In the genomic region with DNA sequence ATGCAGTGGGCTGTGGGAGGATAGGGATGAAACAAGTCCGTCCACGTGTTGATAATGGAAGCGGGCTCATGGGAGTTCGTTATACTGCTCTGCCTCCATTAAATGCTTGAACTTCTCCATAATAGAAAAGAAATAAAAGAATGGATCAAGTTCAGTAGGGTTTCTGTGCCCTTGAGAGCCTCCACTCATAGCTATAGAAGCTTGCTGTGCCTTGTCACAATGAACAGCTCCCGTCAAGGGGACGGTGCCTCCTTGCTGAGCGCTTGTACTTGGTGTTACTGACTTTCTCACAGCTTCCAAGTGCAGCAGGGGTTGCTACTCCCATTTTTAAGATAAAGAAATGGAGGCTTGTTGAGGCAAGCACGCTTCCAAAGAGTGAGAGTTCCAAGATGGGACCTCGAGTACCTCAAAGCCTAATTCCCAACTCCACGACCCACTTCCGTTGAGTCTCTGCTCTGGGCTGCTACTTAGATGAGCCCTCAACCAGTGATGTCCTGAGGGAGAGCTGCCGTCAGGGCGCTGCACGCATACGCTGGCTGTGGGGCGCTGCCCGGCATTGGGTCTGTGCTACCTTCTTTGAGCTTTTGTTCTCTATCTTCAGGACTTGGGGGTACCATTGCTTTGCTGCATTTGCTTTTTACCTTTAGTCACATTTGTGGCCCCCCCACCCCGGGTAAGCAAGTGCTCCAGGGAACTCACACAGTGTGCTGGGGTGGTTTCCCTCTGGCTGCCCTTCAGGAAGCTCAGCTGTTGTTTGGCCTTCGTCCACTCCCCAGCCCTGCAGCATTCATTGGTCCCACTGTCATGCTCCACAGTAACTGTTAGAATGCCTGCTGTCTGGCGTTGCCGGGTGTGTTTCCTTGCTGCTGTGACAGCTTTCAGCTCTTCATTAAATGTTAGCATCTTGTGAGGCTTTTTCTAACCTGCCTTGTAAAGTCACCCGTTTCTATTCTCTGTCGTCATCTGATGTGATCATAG, we compare ENCODE assay signal across 17 cellular contexts. TPM values are rescaled to one million over a fixed set of nuclear protein-coding genes. Genes with fewer than 3 reads are reported as not detected.
DNase-seq lines count a peak whose midpoint lies in the region; ATAC-seq and TF ChIP-seq lines count a peak whose summit lies in the region.
"Had no signal": no experiment of that assay in that cellular context is flagged by ENCODE, and none has a peak within 500 bp of the region (broad histone marks: within the 10 kb centered on the region; RNA-seq: fewer than 3 reads in every experiment).

No MANE protein-coding gene starts in this region.

- TF ChIP-seq RAD21 in HCT116 (IDR thresholded peaks at IDR 0.05; ENCODE audit: low read depth) = no peak

- peaks cover 67% of the 10 kb centered on the region for H3K36me3 Mint-ChIP-seq in activated CD8-positive, alpha-beta T cell treated with anti-CD3 and anti-CD28 coated beads, Interleukin-2, amount 10 ng/mL, durations not matched to agents 7 days and 5 days (ENCODE audit: low read depth)
- H3K36me3 Mint-ChIP-seq in endodermal cell (ENCODE audit: low read depth) = peaks cover 81% of the 10 kb centered on the region

- H3K4me2 ChIP-seq in HCT116 (ENCODE audit: low read length) = no peak overlapping the region

- peaks cover 99% of the 10 kb centered on the region for H3K79me2 ChIP-seq in HCT116 (ENCODE audit: insufficient read depth, low read length)

- H3K9ac ChIP-seq in HCT116 (ENCODE audit: low read length) (no peak overlapping the region), endodermal cell (ENCODE audit: extremely low read depth, low read length, poor library complexity, severe bottlenecking) (no peak overlapping the region)

- peaks cover 37% of the 10 kb centered on the region; the same call in 1 of the 2 replicates for H4K20me1 ChIP-seq in HCT116 (ENCODE audit: insufficient read depth)

- POLR2A ChIA-PET in HCT116 (lab: Charles Lee) = interaction anchor here (0.8 kb wide), 1 partner anchor 54 kb away, joined by 3 read pairs; no protein-coding TSS in a partner anchor
- POLR2A ChIA-PET in activated CD8-positive, alpha-beta T cell treated with anti-CD3 and anti-CD28 coated beads, Interleukin-2, amount 10 ng/mL, durations not matched to agents 7 days and 5 days (lab: Charles Lee) = interaction anchor here (1.4 kb wide), 1 partner anchor 9 kb away, joined by 4 read pairs; no protein-coding TSS in a partner anchor

- intact Hi-C loops in HCT116 (cut with micrococcal nuclease) (no loop called here), left ventricle myocardium inferior (cut with micrococcal nuclease) (loop anchor here (5.0 kb wide), 1 partner anchor 108 kb away; no protein-coding TSS in a partner anchor), posterior cingulate gyrus (cut with DNase I) (loop anchor here (5.0 kb wide), 2 partner anchors 53 to 113 kb away; no protein-coding TSS in a partner anchor)

- WGBS in endodermal cell (ENCODE audit: insufficient coverage in 1 of 2, insufficient read length in 1 of 2), 2 experiments = 92 to 95% methylated on average over 21 to 23 of the region's 23 CpGs

- peaks cover 37% of the 10 kb centered on the region for H3K4me1 Mint-ChIP-seq in activated CD8-positive, alpha-beta T cell treated with anti-CD3 and anti-CD28 coated beads, Interleukin-2, amount 10 ng/mL, durations not matched to agents 7 days and 5 days (ENCODE audit: low read depth)
- H3K4me1 Mint-ChIP-seq in endodermal cell = peaks cover 1% of the 10 kb centered on the region
- H3K4me1 Mint-ChIP-seq: mesothelial cell of epicardium had no signal

- no peak overlapping the region for H3K27ac Mint-ChIP-seq in activated CD8-positive, alpha-beta T cell treated with anti-CD3 and anti-CD28 coated beads, Interleukin-2, amount 10 ng/mL, durations not matched to agents 7 days and 5 days
- H3K27ac Mint-ChIP-seq in endodermal cell = no peak overlapping the region
- H3K27ac Mint-ChIP-seq: CD4-positive, CD25-positive, alpha-beta regulatory T cell had no signal

- H3K4me3 ChIP-seq in HCT116 (replicated peaks in 1 of 2; ENCODE audit: low read depth in 1 of 2, low read length in 2 of 2) = no peak overlapping the region
- H3K4me3 ChIP-seq in left ventricle myocardium inferior = no peak overlapping the region
- H3K4me3 ChIP-seq in endodermal cell (ENCODE audit: low read length) = no peak overlapping the region

- TF ChIP-seq CTCF in HCT116 (IDR thresholded peaks at IDR 0.05 in 2 of 3, conservative IDR thresholded peaks at IDR 0.05 in 1 of 3; ENCODE audit: borderline replicate concordance in 1 of 3, insufficient read depth in 1 of 3, low read depth in 2 of 3, low read length in 2 of 3) = no peak
- no peak for TF ChIP-seq CTCF in left ventricle myocardium inferior (IDR thresholded peaks at IDR 0.05; ENCODE audit: borderline replicate concordance)
- TF ChIP-seq CTCF in endodermal cell (conservative IDR thresholded peaks at IDR 0.05) = no peak

- H3K9me2 ChIP-seq in HCT116 (ENCODE audit: insufficient read depth) = no peaks in the 10 kb centered on the region

- H2AFZ ChIP-seq in HCT116 (ENCODE audit: low read depth, low read length, poor library complexity, severe bottlenecking) = no peak overlapping the region

- 0 out of 2 replicates have a peak overlapping the region, but pooled peaks have one; percentile 35 for H3K27ac ChIP-seq in HCT116 (ENCODE audit: low read depth, low read length)
- H3K27ac ChIP-seq in left ventricle myocardium inferior (replicated peaks) = peak overlapping the region; percentile 63
- H3K27ac ChIP-seq in endodermal cell (ENCODE audit: low read depth, low read length) = no peak overlapping the region
- H3K27ac ChIP-seq: brain microvascular endothelial cell, WERI-Rb-1 had no signal

- H3K27me3 Mint-ChIP-seq in activated CD8-positive, alpha-beta T cell treated with anti-CD3 and anti-CD28 coated beads, Interleukin-2, amount 10 ng/mL, durations not matched to agents 7 days and 5 days (ENCODE audit: low read depth) = no peaks in the 10 kb centered on the region
- no peaks in the 10 kb centered on the region for H3K27me3 Mint-ChIP-seq in endodermal cell (ENCODE audit: insufficient read depth)
- H3K27me3 Mint-ChIP-seq: CD4-positive, CD25-positive, alpha-beta regulatory T cell had no signal

- RAD21 ChIA-PET in HCT116 (lab: Charles Lee; ENCODE audit: low non-redundant PET in 1 of 2, low total read pairs in 2 of 2, uncharacterized antibody in 2 of 2, unreplicated experiment in 2 of 2) = no interaction called here

- H3K9me3 ChIP-seq in HCT116 (ENCODE audit: control insufficient read depth in 1 of 2, insufficient read depth in 1 of 2, low read depth in 1 of 2, low read length in 2 of 2) (no peaks in the 10 kb centered on the region), left ventricle myocardium inferior (replicated peaks) (no peaks in the 10 kb centered on the region), endodermal cell (ENCODE audit: control insufficient read depth, low read length) (no peaks in the 10 kb centered on the region)

- no peaks in the 10 kb centered on the region for H3K27me3 ChIP-seq in HCT116 (ENCODE audit: insufficient read depth, low read length)
- H3K27me3 ChIP-seq in left ventricle myocardium inferior (ENCODE audit: low read depth) = no peaks in the 10 kb centered on the region
- no peaks in the 10 kb centered on the region for H3K27me3 ChIP-seq in endodermal cell (ENCODE audit: control insufficient read depth, insufficient read depth, low read length, poor library complexity, severe bottlenecking)
- H3K27me3 ChIP-seq: brain microvascular endothelial cell had no signal

- H3K4me1 ChIP-seq in HCT116 (ENCODE audit: control insufficient read depth in 1 of 2, insufficient read depth in 2 of 2, low read length in 2 of 2) (peaks cover 0 to 3% of the 10 kb centered on the region in 2 experiments; a peak in 2 of 4 replicates), left ventricle myocardium inferior (peaks cover 38% of the 10 kb centered on the region), endodermal cell (ENCODE audit: control insufficient read depth, insufficient read depth, low read length) (peaks cover 10% of the 10 kb centered on the region)

- no TSS peak for BruUV-seq in HCT116 (replicated peaks; lab: Mats Ljungman, UMichigan)

- DNase-seq in HCT116 (ENCODE audit: low read depth, low spot score) = no peak
- peak; percentile 38 for DNase-seq in astrocyte of the hippocampus (ENCODE audit: low read depth, low spot score)
- peak; percentile 69 for DNase-seq in left ventricle myocardium inferior
- peak; percentile 9 to 92 (median 46) for DNase-seq in posterior cingulate gyrus
- DNase-seq in cerebellum (ENCODE audit: low spot score) = no peak
- DNase-seq in stimulated activated CD4-positive, alpha-beta T cell treated with anti-CD3 and anti-CD28 coated beads, Interleukin-4, amount 100 ng/mL, for 1 hour = no peak
- no peak for DNase-seq in activated CD8-positive, alpha-beta T cell treated with anti-CD3 and anti-CD28 coated beads, Interleukin-2, amount 10 ng/mL, durations not matched to agents 7 days and 5 days
- DNase-seq in endodermal cell = no peak
- DNase-seq: brain microvascular endothelial cell; CD4-positive, CD25-positive, alpha-beta regulatory T cell; effector CD4-positive, alpha-beta T cell; NCI-H2029 treated with DMSO at 0.1 percent for 48 hours; NCI-H526; WERI-Rb-1 had no signal

- TF ChIP-seq POLR2A in HCT116 (IDR thresholded peaks at IDR 0.05; ENCODE audit: borderline replicate concordance, extremely low read depth, insufficient read depth, insufficient read length) = no peak

- no peaks in the 10 kb centered on the region for H3K9me3 Mint-ChIP-seq in activated CD8-positive, alpha-beta T cell treated with anti-CD3 and anti-CD28 coated beads, Interleukin-2, amount 10 ng/mL, durations not matched to agents 7 days and 5 days (ENCODE audit: insufficient read depth)
- no peaks in the 10 kb centered on the region for H3K9me3 Mint-ChIP-seq in endodermal cell
- H3K9me3 Mint-ChIP-seq: CD4-positive, CD25-positive, alpha-beta regulatory T cell; mesothelial cell of epicardium had no signal

- no peak for ATAC-seq in HCT116
- no peak for ATAC-seq in activated CD8-positive, alpha-beta T cell treated with anti-CD3 and anti-CD28 coated beads, Interleukin-2, amount 10 ng/mL, durations not matched to agents 7 days and 5 days

- H3K4me3 Mint-ChIP-seq in activated CD8-positive, alpha-beta T cell treated with anti-CD3 and anti-CD28 coated beads, Interleukin-2, amount 10 ng/mL, durations not matched to agents 7 days and 5 days = no peak overlapping the region
- H3K4me3 Mint-ChIP-seq in endodermal cell = no peak overlapping the region
- H3K4me3 Mint-ChIP-seq: mesothelial cell of epicardium had no signal

- CTCF ChIA-PET in HCT116 (lab: Charles Lee) = interaction anchor here (1.1 to 1.7 kb wide), 2 partner anchors 12 to 104 kb away, joined by 3 to 4 read pairs; no protein-coding TSS in a partner anchor
- CTCF ChIA-PET in activated CD8-positive, alpha-beta T cell treated with anti-CD3 and anti-CD28 coated beads, Interleukin-2, amount 10 ng/mL, durations not matched to agents 7 days and 5 days (lab: Charles Lee) = interaction anchor here (0.9 to 2.2 kb wide), 6 partner anchors 11 to 130 kb away, joined by 3 to 14 read pairs (median 4); partner anchors contain the start of genes LIN7B and RUVBL2

- peaks cover 53 to 78% of the 10 kb centered on the region in 2 experiments for H3K36me3 ChIP-seq in HCT116 (ENCODE audit: control insufficient read depth in 1 of 2, insufficient read depth in 2 of 2, low read length in 2 of 2)
- H3K36me3 ChIP-seq in left ventricle myocardium inferior = peaks cover 82% of the 10 kb centered on the region
- peaks cover 95% of the 10 kb centered on the region for H3K36me3 ChIP-seq in endodermal cell (ENCODE audit: control insufficient read depth, insufficient read depth, low read length)

RNA-seq across cellular contexts. Expression of gene SNRNP70, which starts 9.5 kb away (rescaled TPM):
- total RNA-seq in HCT116 (2021; ENCODE audit: unreplicated experiment) (236 TPM), left ventricle myocardium inferior (115 TPM), cerebellum (234 TPM), endodermal cell (100 to 1,000 TPM; 284 to 292 TPM)
- polyA plus RNA-seq in HCT116 (2012) = 193 and 211 TPM in 2 replicates
- total RNA-seq in activated CD8-positive, alpha-beta T cell treated with anti-CD3 and anti-CD28 coated beads, Interleukin-2, amount 10 ng/mL, durations not matched to agents 7 days and 5 days = 100 to 1,000 TPM; 177 to 193 TPM
- polyA plus RNA-seq in endodermal cell (2013, experiment 1 of 2) = 287 TPM
- polyA plus RNA-seq in endodermal cell (2013, experiment 2 of 2) = 262 TPM

RNA-seq across cellular contexts. Expression of gene LIN7B, which starts 19.4 kb away (rescaled TPM):
- total RNA-seq in HCT116 (2021; ENCODE audit: unreplicated experiment) (7.2 TPM), left ventricle myocardium inferior (23.4 TPM), cerebellum (12.9 TPM), endodermal cell (10 to 100 TPM in 1 of 2 donors, 1 to 10 TPM in 1; 9.5 to 14.9 TPM)
- polyA plus RNA-seq in HCT116 (2012) = 7.0 and 7.1 TPM in 2 replicates
- 1 to 10 TPM; 3.7 to 6.3 TPM for total RNA-seq in activated CD8-positive, alpha-beta T cell treated with anti-CD3 and anti-CD28 coated beads, Interleukin-2, amount 10 ng/mL, durations not matched to agents 7 days and 5 days
- polyA plus RNA-seq in endodermal cell (2013, experiment 1 of 2) = 7.9 TPM
- polyA plus RNA-seq in endodermal cell (2013, experiment 2 of 2) = 8.4 TPM

RNA-seq across cellular contexts. Expression of gene KCNA7, which starts 22.3 kb away (rescaled TPM):
- total RNA-seq in HCT116 (2021; ENCODE audit: unreplicated experiment) (not detected), left ventricle myocardium inferior (0.66 TPM), cerebellum (not detected), endodermal cell (under 1 TPM in 1 of 2 donors, not detected in 1; 0.07 TPM)
- 0.02 and 0.10 TPM in 2 replicates for polyA plus RNA-seq in HCT116 (2012)
- not detected for total RNA-seq in activated CD8-positive, alpha-beta T cell treated with anti-CD3 and anti-CD28 coated beads, Interleukin-2, amount 10 ng/mL, durations not matched to agents 7 days and 5 days
- not detected for polyA plus RNA-seq in endodermal cell (2013, experiment 1 of 2)
- not detected for polyA plus RNA-seq in endodermal cell (2013, experiment 2 of 2)
- total RNA-seq: CD4-positive, CD25-positive, alpha-beta regulatory T cell; Daoy; omental fat pad had no signal
- polyA plus RNA-seq: CD4-positive, CD25-positive, alpha-beta regulatory T cell had no signal

RNA-seq across cellular contexts. Expression of gene C19orf73, which starts 24.1 kb away (rescaled TPM):
- 2.2 TPM for total RNA-seq in HCT116 (2021; ENCODE audit: unreplicated experiment)
- 2.4 and 2.5 TPM in 2 replicates for polyA plus RNA-seq in HCT116 (2012)
- 1.6 TPM for total RNA-seq in left ventricle myocardium inferior
- total RNA-seq in cerebellum = 1.5 TPM
- 1 to 10 TPM in 1 of 2 experiments, under 1 TPM in 1; 0.92 to 1.0 TPM for total RNA-seq in activated CD8-positive, alpha-beta T cell treated with anti-CD3 and anti-CD28 coated beads, Interleukin-2, amount 10 ng/mL, durations not matched to agents 7 days and 5 days
- 1 to 10 TPM; 1.9 to 2.5 TPM for total RNA-seq in endodermal cell
- polyA plus RNA-seq in endodermal cell (2013, experiment 1 of 2) = 2.2 TPM
- 1.9 TPM for polyA plus RNA-seq in endodermal cell (2013, experiment 2 of 2)

RNA-seq across cellular contexts. Expression of gene PPFIA3, which starts 24.6 kb away (rescaled TPM):
- total RNA-seq in HCT116 (2021; ENCODE audit: unreplicated experiment) = 28.1 TPM
- 17.3 and 20.5 TPM in 2 replicates for polyA plus RNA-seq in HCT116 (2012)
- total RNA-seq in left ventricle myocardium inferior = 5.7 TPM
- 32.6 TPM for total RNA-seq in cerebellum
- total RNA-seq in activated CD8-positive, alpha-beta T cell treated with anti-CD3 and anti-CD28 coated beads, Interleukin-2, amount 10 ng/mL, durations not matched to agents 7 days and 5 days = 1 to 10 TPM; 1.8 to 2.2 TPM
- total RNA-seq in endodermal cell = 10 to 100 TPM in 1 of 2 donors, 1 to 10 TPM in 1; 7.4 to 16.5 TPM
- polyA plus RNA-seq in endodermal cell (2013, experiment 1 of 2) = 21.1 TPM
- polyA plus RNA-seq in endodermal cell (2013, experiment 2 of 2) = 20.8 TPM

Comparison
In these comparisons a context has a peak if more than half of its experiments do, and no peak if none do; other contexts are left out.
1. DNase-seq: peak in astrocyte of the hippocampus (single experiment), left ventricle myocardium inferior (single experiment) and posterior cingulate gyrus (10 of 10); none in HCT116 (single experiment), cerebellum (single experiment), stimulated activated CD4-positive, alpha-beta T cell treated with anti-CD3 and anti-CD28 coated beads, Interleukin-4, amount 100 ng/mL, for 1 hour (single experiment), activated CD8-positive, alpha-beta T cell treated with anti-CD3 and anti-CD28 coated beads, Interleukin-2, amount 10 ng/mL, durations not matched to agents 7 days and 5 days (single experiment) and endodermal cell (single experiment).